In genomic region chr11:19939415-19939929, GRCh38 we compare ENCODE assay signal across 1 cellular context.
TF ChIP-seq lines count a peak whose summit lies in the region.

No MANE protein-coding gene starts in this region.

TF ChIP-seq in HEK293, 187 proteins besides CTCF, POLR2A, EP300 and RAD21 (continued from another document):
- TF ChIP-seq, protein P1, sequence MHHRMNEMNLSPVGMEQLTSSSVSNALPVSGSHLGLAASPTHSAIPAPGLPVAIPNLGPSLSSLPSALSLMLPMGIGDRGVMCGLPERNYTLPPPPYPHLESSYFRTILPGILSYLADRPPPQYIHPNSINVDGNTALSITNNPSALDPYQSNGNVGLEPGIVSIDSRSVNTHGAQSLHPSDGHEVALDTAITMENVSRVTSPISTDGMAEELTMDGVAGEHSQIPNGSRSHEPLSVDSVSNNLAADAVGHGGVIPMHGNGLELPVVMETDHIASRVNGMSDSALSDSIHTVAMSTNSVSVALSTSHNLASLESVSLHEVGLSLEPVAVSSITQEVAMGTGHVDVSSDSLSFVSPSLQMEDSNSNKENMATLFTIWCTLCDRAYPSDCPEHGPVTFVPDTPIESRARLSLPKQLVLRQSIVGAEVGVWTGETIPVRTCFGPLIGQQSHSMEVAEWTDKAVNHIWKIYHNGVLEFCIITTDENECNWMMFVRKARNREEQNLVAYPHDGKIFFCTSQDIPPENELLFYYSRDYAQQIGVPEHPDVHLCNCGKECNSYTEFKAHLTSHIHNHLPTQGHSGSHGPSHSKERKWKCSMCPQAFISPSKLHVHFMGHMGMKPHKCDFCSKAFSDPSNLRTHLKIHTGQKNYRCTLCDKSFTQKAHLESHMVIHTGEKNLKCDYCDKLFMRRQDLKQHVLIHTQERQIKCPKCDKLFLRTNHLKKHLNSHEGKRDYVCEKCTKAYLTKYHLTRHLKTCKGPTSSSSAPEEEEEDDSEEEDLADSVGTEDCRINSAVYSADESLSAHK (tag by site-specific recombination; IDR thresholded peaks at IDR 0.05): no peak
- peak; percentile 63 for TF ChIP-seq SCRT2 (tag by site-specific recombination; IDR thresholded peaks at IDR 0.05)
- TF ChIP-seq ZNF623 (tag by site-specific recombination; IDR thresholded peaks at IDR 0.05): no peak
- TF ChIP-seq SCRT1 (tag by site-specific recombination; IDR thresholded peaks at IDR 0.05; ENCODE audit: borderline replicate concordance): peak; percentile 76
- TF ChIP-seq KLF7 (tag by site-specific recombination; IDR thresholded peaks at IDR 0.05; ENCODE audit: borderline replicate concordance): no peak
- no peak for TF ChIP-seq ZNF341 (tag by site-specific recombination; IDR thresholded peaks at IDR 0.05; ENCODE audit: low read depth)
- no peak for TF ChIP-seq ZNF248 (tag by site-specific recombination; IDR thresholded peaks at IDR 0.05)
- no peak for TF ChIP-seq ZNF404 (tag by site-specific recombination; IDR thresholded peaks at IDR 0.05)
TF ChIP-seq in HEK293: peak in this region for 2.
